ENCODE assay signal across 22 cellular contexts in genomic region chr22:32545801-32546200, GRCh38.
DNase-seq lines count a peak whose midpoint lies in the region; ATAC-seq, FAIRE-seq and TF ChIP-seq lines count a peak whose summit lies in the region.
"Had no signal": no experiment of that assay in that cellular context is flagged by ENCODE, and none has a peak within 500 bp of the region (broad histone marks: within the 10 kb centered on the region; RNA-seq: fewer than 3 reads in every experiment).

No MANE protein-coding gene starts in this region.

- intact Hi-C loops in MCF 10A (cut with micrococcal nuclease) (no loop called here), mammary epithelial cell (cut with micrococcal nuclease) (no loop called here), K562 (cut with micrococcal nuclease) (loop anchor here (10.0 kb wide), 1 partner anchor 79 kb away; no protein-coding TSS in a partner anchor), right cardiac atrium (cut with DNase I) (no loop called here), upper lobe of right lung (cut with DNase I) (no loop called here)

- no peaks in the 10 kb centered on the region for H3K9me3 Mint-ChIP-seq in MCF 10A (ENCODE audit: unreplicated experiment)
- H3K9me3 Mint-ChIP-seq: activated naive CD8-positive, alpha-beta T cell treated with anti-CD3 and anti-CD28 coated beads, Interleukin-2, amount 10 ng/mL, durations not matched to agents 7 days and 5 days; natural killer cell treated with Interleukin-12 subunit alpha and Interleukin-12 subunit beta and Interleukin-15 and Interleukin-18, amount 100 ng/mL, for 72 hours had no signal

- TF ChIP-seq EP300 in K562 (IDR thresholded peaks at IDR 0.05; ENCODE audit: low read length), result no peak

- no peak for TF ChIP-seq RAD21 in K562 (CRISPR knock-in tag; conservative IDR thresholded peaks at IDR 0.05 in 1 of 2, IDR thresholded peaks at IDR 0.05 in 1 of 2)

- H3K9ac ChIP-seq in mammary epithelial cell (ENCODE audit: insufficient read depth, low read length) (no peak overlapping the region), K562 (ENCODE audit: insufficient read depth in 1 of 2, low read depth in 2 of 2, low read length in 2 of 2) (no peak overlapping the region)

- H3K79me2 ChIP-seq in mammary epithelial cell (ENCODE audit: insufficient read depth, low read length) (no peaks in the 10 kb centered on the region), K562 (ENCODE audit: control insufficient read depth, insufficient read depth, low read length) (no peaks in the 10 kb centered on the region)

- H3K36me3 ChIP-seq in mammary epithelial cell (ENCODE audit: insufficient read depth, low read length) (no peaks in the 10 kb centered on the region), K562 (ENCODE audit: control insufficient read depth, insufficient read depth, low read length) (no peaks in the 10 kb centered on the region), upper lobe of right lung (no peaks in the 10 kb centered on the region)
- H3K36me3 ChIP-seq: cardiac muscle cell, thoracic aorta had no signal

- in situ Hi-C loops in mammary epithelial cell (cut with MboI; ENCODE audit: low sequenced_read_pairs in 2 of 2), result no loop called here
- in situ Hi-C loops in K562 (cut with MboI), result loop anchor here (25.0 kb wide), 1 partner anchor 666 kb away; no protein-coding TSS in a partner anchor

- no peaks in the 10 kb centered on the region for H3K9me1 ChIP-seq in K562 (ENCODE audit: control insufficient read depth, insufficient read depth, low read length)

- DNase-seq in MCF 10A (ENCODE audit: unreplicated experiment) (peak; percentile 46), mammary epithelial cell (no peak), K562 (ENCODE audit: extremely low read depth in 1 of 4, low spot score in 3 of 4) (no peak), right cardiac atrium (peak in 1 of 3 donors; percentile 55), upper lobe of right lung (no peak), NCI-H2196 (lab: John Stamatoyannopoulos, UW; ENCODE audit: unreplicated experiment) (no peak), H54 (ENCODE audit: insufficient read length, low spot score) (no peak)
- DNase-seq: activated CD4-positive, CD25-positive, alpha-beta regulatory T cell; activated naive CD8-positive, alpha-beta T cell treated with anti-CD3 and anti-CD28 coated beads, Interleukin-2, amount 10 ng/mL, durations not matched to agents 7 days and 5 days; DMS 273 treated with DMSO at 0.1 percent for 48 hours; NCI-H1048; NCI-H2029 treated with DMSO at 0.1 percent for 48 hours; NCI-H69; posterior cingulate gyrus; SHP77 treated with DMSO at 0.1 percent for 48 hours; small intestine had no signal

- H3K4me2 ChIP-seq in mammary epithelial cell (ENCODE audit: insufficient read depth, low read depth, low read length), result no peak overlapping the region
- H3K4me2 ChIP-seq in K562 (ENCODE audit: insufficient read depth, low read length), result no peak overlapping the region

- WGBS in mammary epithelial cell (ENCODE audit: low coverage, missing lambda C conversion rate), result 83% methylated on average over 4 of the region's 4 CpGs
- 32% methylated on average over 4 of the region's 4 CpGs for WGBS in K562 (ENCODE audit: insufficient coverage, low coverage, missing lambda C conversion rate)
- 79% methylated on average over 4 of the region's 4 CpGs for WGBS in right cardiac atrium

- dilution Hi-C loops in mammary epithelial cell (cut with HindIII; ENCODE audit: low sequenced_read_pairs), result no loop called here

- POLR2A ChIA-PET in MCF 10A (lab: Yijun Ruan, JAX), result no interaction called here
- POLR2A ChIA-PET in K562 (lab: Yijun Ruan, JAX), result no interaction called here

- CTCF ChIA-PET in MCF 10A (lab: Yijun Ruan, JAX) (no interaction called here), mammary epithelial cell (lab: Charles Lee; ENCODE audit: low non-redundant PET) (no interaction called here), K562 (lab: Yijun Ruan, JAX; ENCODE audit: low intra/inter-chr PET ratio) (no interaction called here)

- no peak for TF ChIP-seq CTCF in MCF 10A (IDR thresholded peaks at IDR 0.05; ENCODE audit: unreplicated experiment)
- TF ChIP-seq CTCF in mammary epithelial cell (conservative IDR thresholded peaks at IDR 0.05 in 1 of 2, IDR thresholded peaks at IDR 0.05 in 1 of 2; ENCODE audit: extremely low read depth in 1 of 2, insufficient read depth in 1 of 2, low read depth in 1 of 2, low read length in 2 of 2), result no peak
- TF ChIP-seq CTCF in K562 (IDR thresholded peaks at IDR 0.05 in 2 of 3, conservative IDR thresholded peaks at IDR 0.05 in 1 of 3; ENCODE audit: insufficient read depth in 2 of 3, low read depth in 1 of 3, low read length in 3 of 3), result no peak
- no peak for TF ChIP-seq CTCF in upper lobe of right lung (IDR thresholded peaks at IDR 0.05)

- H3K36me3 Mint-ChIP-seq in MCF 10A (ENCODE audit: insufficient read depth, unreplicated experiment), result no peaks in the 10 kb centered on the region
- H3K36me3 Mint-ChIP-seq: activated naive CD8-positive, alpha-beta T cell treated with anti-CD3 and anti-CD28 coated beads, Interleukin-2, amount 10 ng/mL, durations not matched to agents 7 days and 5 days; natural killer cell treated with Interleukin-12 subunit alpha and Interleukin-12 subunit beta and Interleukin-15 and Interleukin-18, amount 100 ng/mL, for 72 hours had no signal

- TF ChIP-seq POLR2A in K562 (conservative IDR thresholded peaks at IDR 0.05) (no peak), H54 (IDR thresholded peaks at IDR 0.05; ENCODE audit: low read depth, low read length) (no peak)

- H3K4me1 Mint-ChIP-seq in MCF 10A (ENCODE audit: insufficient read depth, unreplicated experiment), result peaks cover 12% of the 10 kb centered on the region
- H3K4me1 Mint-ChIP-seq: activated naive CD8-positive, alpha-beta T cell treated with anti-CD3 and anti-CD28 coated beads, Interleukin-2, amount 10 ng/mL, durations not matched to agents 7 days and 5 days had no signal

- H3K4me3 ChIP-seq in mammary epithelial cell (replicated peaks in 1 of 3; ENCODE audit: insufficient read depth in 1 of 3, low read depth in 2 of 3, low read length in 3 of 3) (no peak overlapping the region), K562 (no peak overlapping the region), right cardiac atrium (ENCODE audit: low read length) (no peak overlapping the region), upper lobe of right lung (no peak overlapping the region)
- H3K4me3 ChIP-seq: cardiac muscle cell, thoracic aorta had no signal

- H3K27ac Mint-ChIP-seq in MCF 10A (ENCODE audit: low read depth, unreplicated experiment), result no peak overlapping the region
- H3K27ac Mint-ChIP-seq: activated naive CD8-positive, alpha-beta T cell treated with anti-CD3 and anti-CD28 coated beads, Interleukin-2, amount 10 ng/mL, durations not matched to agents 7 days and 5 days; natural killer cell treated with Interleukin-12 subunit alpha and Interleukin-12 subunit beta and Interleukin-15 and Interleukin-18, amount 100 ng/mL, for 72 hours had no signal

- H2AFZ ChIP-seq in mammary epithelial cell (ENCODE audit: low read depth, low read length) (no peak overlapping the region), K562 (ENCODE audit: low read depth, low read length) (no peak overlapping the region)

- FAIRE-seq in K562 (lab: Jason Lieb, UNC) (no peak), H54 (lab: Jason Lieb, UNC) (no peak)
- FAIRE-seq: A204.1, small intestine had no signal

- H3K27ac ChIP-seq in mammary epithelial cell (ENCODE audit: insufficient read depth, low read depth, low read length) (no peak overlapping the region), K562 (ENCODE audit: extremely low read depth, low read depth, low read length) (no peak overlapping the region), right cardiac atrium (ENCODE audit: low read length) (peak overlapping the region; percentile 73), upper lobe of right lung (peak overlapping the region; percentile 71)
- H3K27ac ChIP-seq: C4-2B, cardiac muscle cell, thoracic aorta had no signal

- no peaks in the 10 kb centered on the region for H3K27me3 Mint-ChIP-seq in MCF 10A (ENCODE audit: insufficient read depth, unreplicated experiment)

- no peak overlapping the region for H3K4me3 Mint-ChIP-seq in MCF 10A (ENCODE audit: unreplicated experiment)
- H3K4me3 Mint-ChIP-seq: activated naive CD8-positive, alpha-beta T cell treated with anti-CD3 and anti-CD28 coated beads, Interleukin-2, amount 10 ng/mL, durations not matched to agents 7 days and 5 days; natural killer cell treated with Interleukin-12 subunit alpha and Interleukin-12 subunit beta and Interleukin-15 and Interleukin-18, amount 100 ng/mL, for 72 hours had no signal

- H3K4me1 ChIP-seq in mammary epithelial cell (ENCODE audit: insufficient read depth, low read length), result peaks cover 4% of the 10 kb centered on the region
- H3K4me1 ChIP-seq in K562 (replicated peaks in 1 of 2; ENCODE audit: control insufficient read depth in 2 of 2, insufficient read depth in 2 of 2, low read length in 2 of 2), result peaks cover 10 to 13% of the 10 kb centered on the region in 2 experiments
- H3K4me1 ChIP-seq in right cardiac atrium (ENCODE audit: control insufficient read depth, insufficient read depth, low read length), result peaks cover 10% of the 10 kb centered on the region
- H3K4me1 ChIP-seq in upper lobe of right lung, result peaks cover 24% of the 10 kb centered on the region

- H3K27me3 ChIP-seq in mammary epithelial cell (ENCODE audit: insufficient read depth, low read length) (no peaks in the 10 kb centered on the region), K562 (ENCODE audit: control insufficient read depth in 2 of 2, insufficient read depth in 2 of 2, low read length in 2 of 2) (no peaks in the 10 kb centered on the region; a peak in 1 of 5 replicates), right cardiac atrium (ENCODE audit: control insufficient read depth, insufficient read depth) (no peaks in the 10 kb centered on the region), upper lobe of right lung (no peaks in the 10 kb centered on the region)
- H3K27me3 ChIP-seq: cardiac muscle cell had no signal

- H3K9me3 ChIP-seq in mammary epithelial cell (replicated peaks; ENCODE audit: insufficient read depth, low read length), result no peaks in the 10 kb centered on the region
- no peaks in the 10 kb centered on the region for H3K9me3 ChIP-seq in K562 (replicated peaks; ENCODE audit: control insufficient read depth, insufficient read depth, low read depth, low read length)
- H3K9me3 ChIP-seq in right cardiac atrium (ENCODE audit: control insufficient read depth, low read length), result no peaks in the 10 kb centered on the region
- H3K9me3 ChIP-seq in upper lobe of right lung, result no peaks in the 10 kb centered on the region
- H3K9me3 ChIP-seq: thoracic aorta had no signal

- BruUV-seq in MCF 10A (replicated peaks; lab: Mats Ljungman, UMichigan) (no TSS peak), mammary epithelial cell (replicated peaks; lab: Mats Ljungman, UMichigan) (no TSS peak), K562 (replicated peaks; lab: Mats Ljungman, UMichigan) (no TSS peak)

- H4K20me1 ChIP-seq in mammary epithelial cell (ENCODE audit: insufficient read depth, low read length) (no peaks in the 10 kb centered on the region), K562 (replicated peaks; ENCODE audit: control insufficient read depth, insufficient read depth, low read length) (no peaks in the 10 kb centered on the region)

- no peak for ATAC-seq in K562
- ATAC-seq in right cardiac atrium, result peak; percentile 6 to 45
- ATAC-seq in upper lobe of right lung, result no peak
- ATAC-seq in GM18517 (IDR thresholded peaks at IDR 0.05; ENCODE audit: unreplicated experiment), result no peak
- ATAC-seq: natural killer cell treated with Interleukin-12 subunit alpha and Interleukin-12 subunit beta and Interleukin-15 and Interleukin-18, amount 100 ng/mL, for 72 hours had no signal

Comparison
In these comparisons a context has a peak if more than half of its experiments do, and no peak if none do; other contexts are left out.
1. H3K27ac ChIP-seq: peak in right cardiac atrium (single experiment) and upper lobe of right lung (single experiment); none in mammary epithelial cell (single experiment) and K562 (single experiment).
2. ATAC-seq: peak in right cardiac atrium (2 of 2); none in K562 (single experiment), upper lobe of right lung (single experiment) and GM18517 (single experiment).